Comparison of ENCODE assay signal across 1 cellular context in genomic region chr14:91363776-91364523, GRCh38.
TF ChIP-seq lines count a peak whose summit lies in the region.

No MANE protein-coding gene starts in this region.

TF ChIP-seq in GM12878, 131 proteins besides CTCF, POLR2A, EP300 and RAD21 (continued from another document and continues in another):
- peak; percentile 36; the same call in 1 of the 2 replicates for TF ChIP-seq NKRF (conservative IDR thresholded peaks at IDR 0.05)
- no peak for TF ChIP-seq RUNX3 (IDR thresholded peaks at IDR 0.05; ENCODE audit: low read length)
- TF ChIP-seq YBX1 (IDR thresholded peaks at IDR 0.05) = no peak
- peak; percentile 57 for TF ChIP-seq PAX5 (IDR thresholded peaks at IDR 0.05; ENCODE audit: borderline replicate concordance, low read depth, low read length)
- TF ChIP-seq BRCA1 (IDR thresholded peaks at IDR 0.05; ENCODE audit: low read depth, low read length) = no peak
- TF ChIP-seq HDAC2 (IDR thresholded peaks at IDR 0.05) = no peak
- TF ChIP-seq PML (IDR thresholded peaks at IDR 0.05; ENCODE audit: low read length) = no peak
- TF ChIP-seq EZH2 (IDR thresholded peaks at IDR 0.05; ENCODE audit: borderline replicate concordance, control insufficient read depth, low read depth, low read length) = no peak
- TF ChIP-seq JUNB (IDR thresholded peaks at IDR 0.05) = peak; percentile 97
- TF ChIP-seq CEBPZ (IDR thresholded peaks at IDR 0.05; ENCODE audit: low read depth, low read length) = no peak
- no peak for TF ChIP-seq ZBTB11 (CRISPR knock-in tag; IDR thresholded peaks at IDR 0.05)
- TF ChIP-seq POLR2AphosphoS5 (IDR thresholded peaks at IDR 0.05; ENCODE audit: low read length) = peak; percentile 68
- TF ChIP-seq FOXK2 (IDR thresholded peaks at IDR 0.05) = no peak
- TF ChIP-seq ESRRA (IDR thresholded peaks at IDR 0.05; ENCODE audit: low read length) = no peak
- no peak for TF ChIP-seq EGR1 (IDR thresholded peaks at IDR 0.05; ENCODE audit: borderline replicate concordance in 1 of 2, low read depth in 2 of 2, low read length in 2 of 2)
- TF ChIP-seq E4F1 (IDR thresholded peaks at IDR 0.05; ENCODE audit: borderline replicate concordance, partially characterized antibody) = no peak
- no peak for TF ChIP-seq KDM1A (IDR thresholded peaks at IDR 0.05; ENCODE audit: borderline replicate concordance)
- TF ChIP-seq RB1 (IDR thresholded peaks at IDR 0.05; ENCODE audit: borderline replicate concordance) = no peak
- TF ChIP-seq JUND (IDR thresholded peaks at IDR 0.05; ENCODE audit: low read depth, low read length) = peak; percentile 75; the same call in 1 of the 2 replicates
- TF ChIP-seq DPF2 (IDR thresholded peaks at IDR 0.05) = peak; percentile 93
- TF ChIP-seq TCF3 (IDR thresholded peaks at IDR 0.05; ENCODE audit: borderline replicate concordance, insufficient read depth, low read depth, low read length) = peak; percentile 71; the same call in 1 of the 2 replicates
- 0 out of 4 replicates have a peak, but pooled peaks of 1 of the 2 experiments have one; percentile 46 for TF ChIP-seq SRF (IDR thresholded peaks at IDR 0.05; ENCODE audit: low read depth in 2 of 2, low read length in 2 of 2)
- TF ChIP-seq IRF4 (IDR thresholded peaks at IDR 0.05; ENCODE audit: low read depth, low read length) = peak; percentile 95
- peak; percentile 99 for TF ChIP-seq MEF2A (IDR thresholded peaks at IDR 0.05; ENCODE audit: insufficient read depth, low read depth, low read length)
- no peak for TF ChIP-seq CHD1 (IDR thresholded peaks at IDR 0.05; ENCODE audit: low read depth, low read length)
- TF ChIP-seq REST (IDR thresholded peaks at IDR 0.05; ENCODE audit: low read depth, low read length) = no peak
- no peak for TF ChIP-seq HSF1 (IDR thresholded peaks at IDR 0.05; ENCODE audit: low read depth, low read length)
- 0 out of 2 replicates have a peak, but pooled peaks have one; percentile 23 for TF ChIP-seq SMAD5 (IDR thresholded peaks at IDR 0.05; ENCODE audit: low read depth)
- TF ChIP-seq BHLHE40 (IDR thresholded peaks at IDR 0.05; ENCODE audit: borderline replicate concordance in 1 of 2, low read depth in 2 of 2, low read length in 1 of 2) = peak; percentile 64 to 75; a peak in 3 of 4 replicates
- TF ChIP-seq SREBF2 (IDR thresholded peaks at IDR 0.05; ENCODE audit: low read length) = no peak
- no peak; the same call in 1 of the 2 replicates for TF ChIP-seq ZNF217 (IDR thresholded peaks at IDR 0.05)
- TF ChIP-seq YY1 (IDR thresholded peaks at IDR 0.05; ENCODE audit: low read depth, low read length) = no peak
- TF ChIP-seq RELA (IDR thresholded peaks at IDR 0.05; ENCODE audit: borderline replicate concordance, partially characterized antibody) = no peak
- no peak for TF ChIP-seq ZNF622 (IDR thresholded peaks at IDR 0.05)
- peak; percentile 85 for TF ChIP-seq CREM (IDR thresholded peaks at IDR 0.05; ENCODE audit: low read depth)
- TF ChIP-seq TAF1 (IDR thresholded peaks at IDR 0.05; ENCODE audit: borderline replicate concordance, low read depth, low read length) = 0 out of 2 replicates have a peak, but pooled peaks have one; percentile 48
- peak; percentile 98 for TF ChIP-seq BCL11A (IDR thresholded peaks at IDR 0.05; ENCODE audit: low read depth, low read length)
- TF ChIP-seq NR2C2 (IDR thresholded peaks at IDR 0.05; ENCODE audit: borderline replicate concordance, control insufficient read depth, insufficient read length, low read depth) = no peak
- TF ChIP-seq RBBP5 (conservative IDR thresholded peaks at IDR 0.05) = no peak
- no peak for TF ChIP-seq NR2C1 (IDR thresholded peaks at IDR 0.05)
- peak; percentile 88 for TF ChIP-seq NBN (IDR thresholded peaks at IDR 0.05)
- TF ChIP-seq ZNF384 (IDR thresholded peaks at IDR 0.05; ENCODE audit: borderline replicate concordance, low read depth, low read length) = no peak
- peak; percentile 83 for TF ChIP-seq CBFB (IDR thresholded peaks at IDR 0.05; ENCODE audit: low read depth)
- no peak for TF ChIP-seq SMAD1 (IDR thresholded peaks at IDR 0.05; ENCODE audit: low read depth, partially characterized antibody)
- no peak for TF ChIP-seq NRF1 (conservative IDR thresholded peaks at IDR 0.05; ENCODE audit: low read depth, low read length)
- TF ChIP-seq CEBPB (IDR thresholded peaks at IDR 0.05; ENCODE audit: borderline replicate concordance in 1 of 2, low read depth in 2 of 2, low read length in 2 of 2) = no peak
- peak; percentile 85 for TF ChIP-seq SKIL (IDR thresholded peaks at IDR 0.05; ENCODE audit: low read depth, poor library complexity, severe bottlenecking)
- peak; percentile 93; the same call in 1 of the 2 replicates for TF ChIP-seq SMARCA5 (IDR thresholded peaks at IDR 0.05)
- no peak for TF ChIP-seq SREBF1 (IDR thresholded peaks at IDR 0.05; ENCODE audit: low read length)
- no peak for TF ChIP-seq STAT3 (IDR thresholded peaks at IDR 0.05; ENCODE audit: low read depth, low read length)
- TF ChIP-seq EED (IDR thresholded peaks at IDR 0.05; ENCODE audit: low read depth) = peak; percentile 96
